ENCODE assay signal across 8 cellular contexts in the genomic region with DNA sequence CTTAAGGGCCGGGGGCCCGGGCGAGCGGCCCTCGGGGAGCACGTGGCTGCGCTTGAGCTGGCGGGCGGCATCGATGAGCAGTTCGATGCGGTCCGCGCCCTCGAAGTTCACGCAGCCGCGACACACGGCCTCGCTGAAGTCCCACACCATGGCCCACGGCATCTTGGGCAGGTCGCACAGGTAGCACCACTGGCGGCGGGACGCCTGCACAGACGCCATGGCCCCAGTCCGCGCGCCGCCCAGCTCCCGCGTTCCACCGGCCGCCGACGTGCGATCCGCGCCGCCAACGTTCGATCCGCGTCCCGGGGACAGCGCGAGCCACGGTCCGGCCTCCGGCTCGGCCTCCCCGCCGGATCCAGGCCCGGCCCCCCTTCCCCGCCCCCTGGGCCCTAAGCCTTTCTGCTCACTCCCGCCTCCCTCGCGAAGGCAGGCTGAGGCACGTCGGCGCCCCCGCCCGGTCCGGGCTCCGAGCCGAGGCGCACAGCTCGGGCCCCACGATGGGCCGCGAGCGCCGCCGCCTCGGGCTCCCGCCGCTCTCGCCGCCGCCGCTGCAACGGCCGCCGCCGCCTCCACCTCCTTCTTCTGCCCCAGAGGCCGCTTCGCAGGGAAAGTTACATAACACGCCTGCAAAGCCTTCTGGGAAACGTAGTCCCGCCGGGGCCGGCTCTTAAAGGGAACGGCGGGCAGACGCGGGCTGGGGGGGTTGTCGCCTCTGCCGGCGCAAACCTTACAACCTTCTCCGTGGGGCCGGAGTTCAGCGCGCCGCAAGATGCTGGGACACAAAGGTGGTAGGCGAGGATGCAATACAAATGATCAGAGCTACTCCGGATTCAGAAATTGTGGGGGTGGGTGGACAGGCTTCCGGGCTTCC. TPM values are rescaled to one million over a fixed set of nuclear protein-coding genes. Genes with fewer than 3 reads are reported as not detected.
DNase-seq lines count a peak whose midpoint lies in the region; ATAC-seq, FAIRE-seq and TF ChIP-seq lines count a peak whose summit lies in the region.

A gene with protein sequence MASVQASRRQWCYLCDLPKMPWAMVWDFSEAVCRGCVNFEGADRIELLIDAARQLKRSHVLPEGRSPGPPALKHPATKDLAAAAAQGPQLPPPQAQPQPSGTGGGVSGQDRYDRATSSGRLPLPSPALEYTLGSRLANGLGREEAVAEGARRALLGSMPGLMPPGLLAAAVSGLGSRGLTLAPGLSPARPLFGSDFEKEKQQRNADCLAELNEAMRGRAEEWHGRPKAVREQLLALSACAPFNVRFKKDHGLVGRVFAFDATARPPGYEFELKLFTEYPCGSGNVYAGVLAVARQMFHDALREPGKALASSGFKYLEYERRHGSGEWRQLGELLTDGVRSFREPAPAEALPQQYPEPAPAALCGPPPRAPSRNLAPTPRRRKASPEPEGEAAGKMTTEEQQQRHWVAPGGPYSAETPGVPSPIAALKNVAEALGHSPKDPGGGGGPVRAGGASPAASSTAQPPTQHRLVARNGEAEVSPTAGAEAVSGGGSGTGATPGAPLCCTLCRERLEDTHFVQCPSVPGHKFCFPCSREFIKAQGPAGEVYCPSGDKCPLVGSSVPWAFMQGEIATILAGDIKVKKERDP (minus strand): TSS at position 586 of the 871 bp plus-strand sequence. CDS start 367 bp downstream, at position 219.

- peak within 1 kb of the TSS; percentile 78 for H3K27ac ChIP-seq in HepG2 (ENCODE audit: extremely low read length, insufficient read depth, low read length)

- in situ Hi-C loops in HepG2 (cut with HindIII; ENCODE audit: extremely low pct_ligation_motif_present, low pct_unique_long_range_greater_than_20kb) = no loop called here

- peak; percentile 6 to 51 for TF ChIP-seq POLR2A in HepG2 (IDR thresholded peaks at IDR 0.05; ENCODE audit: insufficient read depth in 1 of 2, low read depth in 2 of 2, low read length in 2 of 2)

- H3K9ac ChIP-seq in HepG2 (ENCODE audit: insufficient read depth, low read depth, low read length) = peak within 1 kb of the TSS; percentile 82

- peaks cover 34% of the 10 kb centered on the region for H3K4me1 Mint-ChIP-seq in dendritic cell treated with granulocyte-macrophage colony-stimulating factor and Interleukin-4, amounts not matched to agents 40 ng/mL and 50 ng/mL, for 4 days (ENCODE audit: low read depth)

- 3% methylated on average over 8 of the region's 107 CpGs for WGBS in HepG2 (ENCODE audit: low lambda C conversion rate)

- BruUV-seq in HepG2 (replicated peaks; lab: Mats Ljungman, UMichigan) = TSS peak; percentile 50

- peak; percentile 25; the same call in 1 of the 2 replicates for TF ChIP-seq RAD21 in HepG2 (CRISPR knock-in tag; IDR thresholded peaks at IDR 0.05)

- peaks cover 27% of the 10 kb centered on the region for H3K36me3 Mint-ChIP-seq in dendritic cell treated with granulocyte-macrophage colony-stimulating factor and Interleukin-4, amounts not matched to agents 40 ng/mL and 50 ng/mL, for 4 days (ENCODE audit: low read depth)

- intact Hi-C loops in dendritic cell treated with granulocyte-macrophage colony-stimulating factor and Interleukin-4, amounts not matched to agents 40 ng/mL and 50 ng/mL, for 4 days (cut with micrococcal nuclease) = loop anchor here (1.0 kb wide), 1 partner anchor 22 kb away; a partner anchor contains a TSS
- intact Hi-C loops in HepG2 (cut with micrococcal nuclease; ENCODE audit: unreplicated experiment) = no loop called here

- H3K27me3 ChIP-seq in HepG2 (ENCODE audit: control insufficient read depth in 1 of 2, insufficient read depth in 2 of 2, low read length in 2 of 2) = no peaks in the 10 kb centered on the region

- peak within 1 kb of the TSS; percentile 69 to 91 (median 80) for H3K4me3 ChIP-seq in HepG2 (replicated peaks in 1 of 3; ENCODE audit: insufficient read depth in 1 of 3, low read depth in 2 of 3, low read length in 3 of 3)

- peak within 1 kb of the TSS; percentile 89 for H3K27ac Mint-ChIP-seq in dendritic cell treated with granulocyte-macrophage colony-stimulating factor and Interleukin-4, amounts not matched to agents 40 ng/mL and 50 ng/mL, for 4 days

- H3K36me3 ChIP-seq in HepG2 (replicated peaks in 1 of 2; ENCODE audit: control insufficient read depth in 1 of 2, insufficient read depth in 2 of 2, low read length in 2 of 2) = no peaks in the 10 kb centered on the region

- H2AFZ ChIP-seq in HepG2 (ENCODE audit: low read length) = peak within 1 kb of the TSS; percentile 8

- DNase-seq in Ammon's horn (ENCODE audit: low spot score) (peak; percentile 94), GM19240 (ENCODE audit: insufficient read length, low spot score) (peak; percentile 88), NCI-H774 (lab: John Stamatoyannopoulos, UW) (peak; percentile 90), HepG2 (ENCODE audit: low spot score) (peak; percentile 89)
- peak; percentile 77 to 80 for DNase-seq in activated CD4-positive, alpha-beta T cell treated with anti-CD3 and anti-CD28 coated beads, Interleukin-2, amount 50 U/mL, for 24 hours (ENCODE audit: low read depth in 1 of 2, low spot score in 1 of 2)
- DNase-seq in stimulated activated CD4-positive, alpha-beta T cell treated with anti-CD3 and anti-CD28 coated beads, Interleukin-2, amount 100 ng/mL, for 4 hours (ENCODE audit: low read depth) = peak; percentile 81

- POLR2A ChIA-PET in HepG2 (lab: Yijun Ruan, JAX) = interaction anchor here (0.9 to 10.3 kb wide), 9 partner anchors 9 to 116 kb away, joined by 3 to 388 read pairs (median 6); a partner anchor contains a TSS

- H3K4me3 Mint-ChIP-seq in dendritic cell treated with granulocyte-macrophage colony-stimulating factor and Interleukin-4, amounts not matched to agents 40 ng/mL and 50 ng/mL, for 4 days = peak within 1 kb of the TSS; percentile 85

- CTCF ChIA-PET in HepG2 (lab: Yijun Ruan, JAX; ENCODE audit: low intra/inter-chr PET ratio, low total read pairs) = interaction anchor here (4.5 to 5.3 kb wide), 2 partner anchors 22 to 69 kb away, joined by 50 to 263 read pairs; a partner anchor contains a TSS

- ATAC-seq in HG03521 (IDR thresholded peaks at IDR 0.05; ENCODE audit: unreplicated experiment) (peak; percentile 42), HepG2 (peak; percentile 32)

- H3K4me2 ChIP-seq in HepG2 (ENCODE audit: low read depth, low read length) = peak within 1 kb of the TSS; percentile 84

- no peaks in the 10 kb centered on the region for H4K20me1 ChIP-seq in HepG2 (ENCODE audit: insufficient read depth, low read length)

- H3K27me3 Mint-ChIP-seq in dendritic cell treated with granulocyte-macrophage colony-stimulating factor and Interleukin-4, amounts not matched to agents 40 ng/mL and 50 ng/mL, for 4 days = peaks cover 13% of the 10 kb centered on the region

- peaks cover 15% of the 10 kb centered on the region for H3K79me2 ChIP-seq in HepG2 (ENCODE audit: insufficient read depth, low read length)

- no peak for FAIRE-seq in HepG2 (lab: Jason Lieb, UNC)

- peak; percentile 34; the same call in 1 of the 2 replicates for TF ChIP-seq CTCF in HepG2 (CRISPR knock-in tag; IDR thresholded peaks at IDR 0.05)

- no peaks in the 10 kb centered on the region for H3K9me3 Mint-ChIP-seq in dendritic cell treated with granulocyte-macrophage colony-stimulating factor and Interleukin-4, amounts not matched to agents 40 ng/mL and 50 ng/mL, for 4 days

- H3K4me1 ChIP-seq in HepG2 (ENCODE audit: insufficient read depth, low read length) = peaks cover 38% of the 10 kb centered on the region

- no peaks in the 10 kb centered on the region for H3K9me3 ChIP-seq in HepG2 (ENCODE audit: low read length)

- TF ChIP-seq EP300 in HepG2 (IDR thresholded peaks at IDR 0.05; ENCODE audit: low read depth in 2 of 2, low read length in 2 of 2) = no peak; a peak in 1 of 4 replicates
- no peak for TF ChIP-seq EP300 in HepG2 (CRISPR knock-in tag; IDR thresholded peaks at IDR 0.05; ENCODE audit: borderline replicate concordance)

TF ChIP-seq in HepG2, 621 proteins besides CTCF, POLR2A, EP300 and RAD21 (continues in another document):
- TF ChIP-seq ZNF432 (CRISPR knock-in tag; IDR thresholded peaks at IDR 0.05; ENCODE audit: borderline replicate concordance) (no peak), TCF7L2 (IDR thresholded peaks at IDR 0.05; ENCODE audit: low read depth, low read length) (no peak), RBAK (CRISPR knock-in tag; IDR thresholded peaks at IDR 0.05) (no peak)
- TF ChIP-seq, protein P1, sequence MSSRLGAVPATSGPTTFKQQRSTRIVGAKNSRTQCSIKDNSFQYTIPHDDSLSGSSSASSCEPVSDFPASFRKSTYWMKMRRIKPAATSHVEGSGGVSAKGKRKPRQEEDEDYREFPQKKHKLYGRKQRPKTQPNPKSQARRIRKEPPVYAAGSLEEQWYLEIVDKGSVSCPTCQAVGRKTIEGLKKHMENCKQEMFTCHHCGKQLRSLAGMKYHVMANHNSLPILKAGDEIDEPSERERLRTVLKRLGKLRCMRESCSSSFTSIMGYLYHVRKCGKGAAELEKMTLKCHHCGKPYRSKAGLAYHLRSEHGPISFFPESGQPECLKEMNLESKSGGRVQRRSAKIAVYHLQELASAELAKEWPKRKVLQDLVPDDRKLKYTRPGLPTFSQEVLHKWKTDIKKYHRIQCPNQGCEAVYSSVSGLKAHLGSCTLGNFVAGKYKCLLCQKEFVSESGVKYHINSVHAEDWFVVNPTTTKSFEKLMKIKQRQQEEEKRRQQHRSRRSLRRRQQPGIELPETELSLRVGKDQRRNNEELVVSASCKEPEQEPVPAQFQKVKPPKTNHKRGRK (CRISPR knock-in tag; IDR thresholded peaks at IDR 0.05) = no peak

RNA-seq across cellular contexts. Expression of the gene that starts here (rescaled TPM):
- total RNA-seq in HepG2 (2016; rRNA removed; fragmentation: Illumina TruSeq; extraction: Trizol) = 9.7 and 14.3 TPM in 2 replicates
- 2.8 and 3.4 TPM in 2 replicates for total RNA-seq in HepG2 (2016; cell fraction: cytosol; rRNA removed; fragmentation: Illumina TruSeq; extraction: Trizol; ENCODE audit: low read depth)
- 10.5 and 13.6 TPM in 2 replicates for total RNA-seq in HepG2 (2016; cell fraction: insoluble cytoplasmic fraction; rRNA removed; fragmentation: Illumina TruSeq; extraction: Trizol)
- total RNA-seq in HepG2 (2016; cell fraction: membrane; rRNA removed; fragmentation: Illumina TruSeq; extraction: Trizol) = 8.1 and 9.5 TPM in 2 replicates
- 5.7 and 6.8 TPM in 2 replicates for total RNA-seq in HepG2 (2016; cell fraction: nucleus; rRNA removed; fragmentation: Illumina TruSeq; extraction: Trizol)
- 4.3 and 6.1 TPM in 2 replicates for polyA plus RNA-seq in HepG2 (2011; rRNA removed)
- polyA plus RNA-seq in HepG2 (2011; cell fraction: cytosol; rRNA removed) = 4.2 and 8.1 TPM in 2 replicates
- 6.3 and 6.9 TPM in 2 replicates for polyA plus RNA-seq in HepG2 (2011; cell fraction: nucleus; rRNA removed)
- 6.9 and 7.1 TPM in 2 replicates for polyA plus RNA-seq in HepG2 (2012)
- polyA plus RNA-seq in HepG2 (2016; cell fraction: cytosol; fragmentation: Illumina TruSeq; extraction: Trizol; ENCODE audit: low read depth) = 2.7 TPM in 2 replicates
- 13.7 and 14.2 TPM in 2 replicates for polyA plus RNA-seq in HepG2 (2016; cell fraction: insoluble cytoplasmic fraction; fragmentation: Illumina TruSeq; extraction: Trizol; ENCODE audit: low read depth)
- polyA plus RNA-seq in HepG2 (2016; cell fraction: membrane; fragmentation: Illumina TruSeq; extraction: Trizol; ENCODE audit: low read depth) = 5.9 and 6.5 TPM in 2 replicates
- polyA plus RNA-seq in HepG2 (2016; cell fraction: nucleus; fragmentation: Illumina TruSeq; extraction: Trizol; ENCODE audit: insufficient read depth, low read depth) = 10.3 and 12.1 TPM in 2 replicates
- polyA minus RNA-seq in HepG2 (2011; rRNA and poly(A)+ RNA removed; ENCODE audit: low replicate concordance) = 9.0 and 16.6 TPM in 2 replicates
- 10.0 and 10.9 TPM in 2 replicates for polyA minus RNA-seq in HepG2 (2011; cell fraction: cytosol; rRNA and poly(A)+ RNA removed)
- 5.2 and 7.0 TPM in 2 replicates for polyA minus RNA-seq in HepG2 (2011; cell fraction: nucleus; rRNA and poly(A)+ RNA removed)

Comparison
In these comparisons a context has a peak if more than half of its experiments do, and no peak if none do; other contexts are left out.
1. Peak in every context shown above with its lines: DNase-seq, ATAC-seq, H3K4me3 ChIP-seq and H3K27ac ChIP-seq.